1 cellular context compared by ENCODE assay signal in genomic region chr20:44717986-44718385, GRCh38.
TF ChIP-seq lines count a peak whose summit lies in the region.

No MANE protein-coding gene starts in this region.

TF ChIP-seq in H1, 55 proteins besides CTCF, POLR2A, EP300 and RAD21:
- TF ChIP-seq TCF12 (IDR thresholded peaks at IDR 0.05; ENCODE audit: low read depth, low read length) (no peak), MAX (IDR thresholded peaks at IDR 0.05) (no peak), TEAD4 (IDR thresholded peaks at IDR 0.05; ENCODE audit: low read depth, low read length) (no peak), MAFK (IDR thresholded peaks at IDR 0.05; ENCODE audit: low read depth, low read length) (no peak)
